14 cellular contexts compared by ENCODE assay signal in the genomic region with DNA sequence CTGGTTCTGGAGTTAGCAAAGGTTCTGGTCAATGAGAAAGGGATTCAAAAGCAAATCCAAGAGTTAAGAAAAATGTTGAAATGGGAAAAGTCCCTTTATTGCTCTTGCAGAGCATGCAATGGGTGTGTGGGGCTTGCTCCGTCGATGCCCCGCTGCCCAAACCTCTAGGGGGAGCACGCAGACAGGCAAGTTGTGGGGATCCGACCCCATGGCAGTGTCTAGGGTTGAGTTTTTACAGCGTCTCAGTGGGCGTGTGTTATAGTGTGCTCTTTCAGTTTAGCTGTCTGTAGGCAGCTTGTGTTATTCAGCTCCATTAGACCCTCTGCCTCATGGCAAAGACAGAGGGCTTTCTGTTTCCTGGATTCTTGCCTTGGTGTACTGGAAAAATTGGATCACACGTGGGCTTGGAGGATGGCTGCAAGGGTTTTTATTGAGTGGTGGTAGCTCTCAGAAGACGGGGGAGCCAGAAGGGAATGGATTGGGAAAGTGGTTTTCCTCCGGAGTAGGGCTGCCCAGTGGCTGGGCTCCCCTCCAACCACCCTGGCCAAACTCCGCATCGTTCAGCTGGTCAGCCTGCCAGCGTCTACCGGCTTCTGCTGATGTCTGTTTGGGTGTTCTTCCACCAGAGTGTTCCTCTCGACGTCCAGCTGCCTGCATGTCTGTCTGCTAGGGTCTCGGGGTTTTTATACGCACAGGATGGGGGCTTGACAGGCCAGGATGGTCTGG.
DNase-seq lines count a peak whose midpoint lies in the region; ATAC-seq and TF ChIP-seq lines count a peak whose summit lies in the region.
"Had no signal": no experiment of that assay in that cellular context is flagged by ENCODE, and none has a peak within 500 bp of the region (broad histone marks: within the 10 kb centered on the region; RNA-seq: fewer than 3 reads in every experiment).

No MANE protein-coding gene starts in this region.

- no peak overlapping the region for H2AFZ ChIP-seq in OCI-LY7 (ENCODE audit: low read length)

- BruUV-seq in OCI-LY7 (replicated peaks; lab: Mats Ljungman, UMichigan): no TSS peak

- ATAC-seq in GM21390 (IDR thresholded peaks at IDR 0.05; ENCODE audit: unreplicated experiment): no peak
- ATAC-seq in GM21360 (IDR thresholded peaks at IDR 0.05; ENCODE audit: unreplicated experiment): no peak
- ATAC-seq: natural killer cell had no signal

- POLR2A ChIA-PET in OCI-LY7 (lab: Charles Lee): no interaction called here

- H3K4me1 Mint-ChIP-seq in endodermal cell: peaks cover 3% of the 10 kb centered on the region
- H3K4me1 Mint-ChIP-seq in nephron: peaks cover 8% of the 10 kb centered on the region
- H3K4me1 Mint-ChIP-seq: natural killer cell had no signal

- peak; percentile 25; the same call in 1 of the 2 replicates for TF ChIP-seq CTCF in BE2C (IDR thresholded peaks at IDR 0.05; ENCODE audit: low read depth, low read length)
- TF ChIP-seq CTCF in endodermal cell (conservative IDR thresholded peaks at IDR 0.05): peak; percentile 73
- TF ChIP-seq CTCF in nephron (IDR thresholded peaks at IDR 0.05; ENCODE audit: unreplicated experiment in 3 of 3): no peak
- TF ChIP-seq CTCF in lower leg skin (IDR thresholded peaks at IDR 0.05): no peak
- no peak for TF ChIP-seq CTCF in OCI-LY7 (conservative IDR thresholded peaks at IDR 0.05; ENCODE audit: low read length)

- no peak overlapping the region for H3K4me3 Mint-ChIP-seq in endodermal cell
- no peak overlapping the region for H3K4me3 Mint-ChIP-seq in nephron
- H3K4me3 Mint-ChIP-seq: activated naive CD8-positive, alpha-beta T cell treated with anti-CD3 and anti-CD28 coated beads, Interleukin-2, amount 10 ng/mL, durations not matched to agents 7 days and 5 days; natural killer cell had no signal

- H3K4me3 ChIP-seq in BE2C (ENCODE audit: low read depth, low read length): no peak overlapping the region
- H3K4me3 ChIP-seq in endodermal cell (ENCODE audit: low read length): no peak overlapping the region
- no peak overlapping the region for H3K4me3 ChIP-seq in lower leg skin (ENCODE audit: low read depth, poor library complexity, severe bottlenecking)
- no peak overlapping the region for H3K4me3 ChIP-seq in OCI-LY7 (ENCODE audit: low read depth, low read length, poor library complexity, severe bottlenecking)

- no peak for TF ChIP-seq POLR2A in lower leg skin (IDR thresholded peaks at IDR 0.05)

- no peak overlapping the region for H3K9ac ChIP-seq in endodermal cell (ENCODE audit: extremely low read depth, low read length, poor library complexity, severe bottlenecking)

- no peak overlapping the region for H3K27ac Mint-ChIP-seq in endodermal cell
- peak overlapping the region in 2 of 3 experiments; percentile 3 to 10 for H3K27ac Mint-ChIP-seq in nephron
- H3K27ac Mint-ChIP-seq: activated naive CD8-positive, alpha-beta T cell treated with anti-CD3 and anti-CD28 coated beads, Interleukin-2, amount 10 ng/mL, durations not matched to agents 7 days and 5 days; natural killer cell had no signal

- H4K20me1 ChIP-seq in OCI-LY7 (ENCODE audit: insufficient read depth, low read length): no peaks in the 10 kb centered on the region

- H3K27me3 Mint-ChIP-seq in endodermal cell (ENCODE audit: insufficient read depth) (no peaks in the 10 kb centered on the region), nephron (ENCODE audit: low read depth) (no peaks in the 10 kb centered on the region)
- H3K27me3 Mint-ChIP-seq: activated naive CD8-positive, alpha-beta T cell treated with anti-CD3 and anti-CD28 coated beads, Interleukin-2, amount 10 ng/mL, durations not matched to agents 7 days and 5 days had no signal

- no peak overlapping the region for H3K4me2 ChIP-seq in OCI-LY7 (ENCODE audit: low read length)

- H3K9me2 ChIP-seq in OCI-LY7 (ENCODE audit: insufficient read depth, low read length): no peaks in the 10 kb centered on the region

- H3K27ac ChIP-seq in endodermal cell (ENCODE audit: low read depth, low read length) (no peak overlapping the region), OCI-LY7 (ENCODE audit: low read depth, low read length, poor library complexity, severe bottlenecking) (no peak overlapping the region)
- H3K27ac ChIP-seq: VCaP had no signal

- DNase-seq in BE2C (no peak), OCI-M1 (lab: John Stamatoyannopoulos, UW) (peak; percentile 74), endodermal cell (peak; percentile 84), lower leg skin (ENCODE audit: low spot score in 2 of 2) (no peak), OCI-LY7 (ENCODE audit: low spot score) (no peak)
- DNase-seq: activated naive CD8-positive, alpha-beta T cell treated with anti-CD3 and anti-CD28 coated beads, Interleukin-2, amount 10 ng/mL, durations not matched to agents 7 days and 5 days; natural killer cell; NCI-H1417; NCI-H446 treated with DMSO at 0.1 percent for 48 hours; stimulated activated CD4-positive, alpha-beta T cell treated with anti-CD3 and anti-CD28 coated beads, Interleukin-15, amount 100 ng/mL, for 24 hours had no signal

- H3K9me3 Mint-ChIP-seq in endodermal cell: peaks cover 14% of the 10 kb centered on the region
- H3K9me3 Mint-ChIP-seq in nephron: peaks cover 30% of the 10 kb centered on the region

- H3K4me1 ChIP-seq in BE2C (no peaks in the 10 kb centered on the region), endodermal cell (ENCODE audit: control insufficient read depth, insufficient read depth, low read length) (peaks cover 4% of the 10 kb centered on the region), OCI-LY7 (ENCODE audit: insufficient read depth, low read length, poor library complexity, severe bottlenecking) (no peaks in the 10 kb centered on the region)

- WGBS in endodermal cell (ENCODE audit: insufficient coverage in 1 of 2, insufficient read length in 1 of 2), 2 experiments: 87 to 90% methylated on average over 7 to 18 of the region's 18 CpGs
- WGBS in lower leg skin, 2 donors: 64 to 67% methylated on average over 18 of the region's 18 CpGs

- CTCF ChIA-PET in OCI-LY7 (lab: Charles Lee; ENCODE audit: unreplicated experiment): no interaction called here

- no peaks in the 10 kb centered on the region for H3K79me2 ChIP-seq in OCI-LY7 (ENCODE audit: insufficient read depth, low read depth, low read length)

- no peaks in the 10 kb centered on the region for H3K36me3 ChIP-seq in BE2C
- no peaks in the 10 kb centered on the region for H3K36me3 ChIP-seq in endodermal cell (ENCODE audit: control insufficient read depth, insufficient read depth, low read length)
- no peaks in the 10 kb centered on the region for H3K36me3 ChIP-seq in OCI-LY7 (ENCODE audit: insufficient read depth, low read length)

- peaks cover 3% of the 10 kb centered on the region for H3K36me3 Mint-ChIP-seq in endodermal cell (ENCODE audit: low read depth)
- H3K36me3 Mint-ChIP-seq in nephron (ENCODE audit: low read depth): peaks cover 7% of the 10 kb centered on the region

- H3K9me3 ChIP-seq in BE2C (no peaks in the 10 kb centered on the region), endodermal cell (ENCODE audit: control insufficient read depth, low read length) (peaks cover 16% of the 10 kb centered on the region), OCI-LY7 (ENCODE audit: low read length) (no peaks in the 10 kb centered on the region)

- intact Hi-C loops in lower leg skin (cut with DNase I; ENCODE audit: low total_unique reads): no loop called here
- intact Hi-C loops in OCI-LY7 (cut with micrococcal nuclease; ENCODE audit: unreplicated experiment): no loop called here

- H3K27me3 ChIP-seq in BE2C: no peaks in the 10 kb centered on the region
- no peaks in the 10 kb centered on the region for H3K27me3 ChIP-seq in endodermal cell (ENCODE audit: control insufficient read depth, insufficient read depth, low read length, poor library complexity, severe bottlenecking)

Comparison
In these comparisons a context has a peak if more than half of its experiments do, and no peak if none do; other contexts are left out.
1. DNase-seq: peak in OCI-M1 (single experiment) and endodermal cell (single experiment); none in BE2C (single experiment), lower leg skin (0 of 2) and OCI-LY7 (single experiment).
2. CTCF ChIP-seq: peak in BE2C (single experiment) and endodermal cell (single experiment); none in nephron (0 of 3), lower leg skin (0 of 3) and OCI-LY7 (single experiment).